Comparison of ENCODE assay signal across 25 cellular contexts in the genomic region with DNA sequence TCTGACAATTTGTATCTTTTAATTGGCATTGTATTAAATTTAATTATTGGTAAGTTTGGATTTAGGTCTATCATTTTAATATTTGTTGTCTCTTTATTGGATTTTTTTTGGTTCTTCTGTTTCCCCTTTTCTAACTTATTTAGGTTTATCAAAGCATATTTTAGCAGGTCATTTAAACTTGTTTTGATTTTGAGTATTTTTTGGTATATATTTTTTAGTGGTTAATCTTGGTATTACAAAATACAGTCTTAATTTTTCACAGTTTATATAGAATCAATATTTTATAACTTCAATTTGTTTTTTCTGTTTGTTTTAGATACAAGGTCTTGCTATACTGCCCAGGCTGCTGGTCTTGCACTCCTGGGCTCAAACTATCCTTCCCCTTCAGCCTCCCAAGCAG. TPM values are rescaled to one million over a fixed set of nuclear protein-coding genes. Genes with fewer than 3 reads are reported as not detected.
A peak's percentile ranks its signal among the peaks of the same experiment; 100 is the strongest.
DNase-seq lines count a peak whose midpoint lies in the region; ATAC-seq, FAIRE-seq and TF ChIP-seq lines count a peak whose summit lies in the region.
"Had no signal": no experiment of that assay in that cellular context is flagged by ENCODE, and none has a peak within 500 bp of the region (broad histone marks: within the 10 kb centered on the region; RNA-seq: fewer than 3 reads in every experiment).

No MANE protein-coding gene starts in this region.

- H3K4ac ChIP-seq in mesenchymal stem cell (ENCODE audit: low read depth in 1 of 2, low read length in 2 of 2): no peak overlapping the region

- no peak overlapping the region for H3K18ac ChIP-seq in mesenchymal stem cell (ENCODE audit: low read depth in 1 of 2, low read length in 2 of 2)

- H2AK5ac ChIP-seq in mesenchymal stem cell (ENCODE audit: low read length, severe bottlenecking): no peak overlapping the region

- no peak overlapping the region for H2BK120ac ChIP-seq in mesenchymal stem cell (ENCODE audit: low read depth, low read length)

- H3K9me3 ChIP-seq in mesenchymal stem cell (ENCODE audit: control insufficient read depth, low read length): peaks cover 30% of the 10 kb centered on the region
- H3K9me3 ChIP-seq: BE2C had no signal

- H2BK15ac ChIP-seq in mesenchymal stem cell (ENCODE audit: low read depth, poor library complexity, severe bottlenecking): no peak overlapping the region

- H3K27ac Mint-ChIP-seq in chondrocyte (ENCODE audit: unreplicated experiment) (no peak overlapping the region), progenitor cell of endocrine pancreas (no peak overlapping the region)
- H3K27ac Mint-ChIP-seq: CD4-positive, CD25-positive, alpha-beta regulatory T cell; CD8-positive, alpha-beta memory T cell; GM23338; IgD-negative memory B cell had no signal

- H3K79me1 ChIP-seq in mesenchymal stem cell (replicated peaks; ENCODE audit: low read length, poor library complexity, severe bottlenecking): no peaks in the 10 kb centered on the region

- H3K9me3 Mint-ChIP-seq in chondrocyte (ENCODE audit: low read depth) (peaks cover 31% of the 10 kb centered on the region), progenitor cell of endocrine pancreas (ENCODE audit: low read depth) (peaks cover 12% of the 10 kb centered on the region)

- no peak for ATAC-seq in HG02759 (IDR thresholded peaks at IDR 0.05; ENCODE audit: unreplicated experiment)
- ATAC-seq: GM23338, HepG2 had no signal

- no peaks in the 10 kb centered on the region for H3K4me1 Mint-ChIP-seq in chondrocyte (ENCODE audit: low read depth)
- no peaks in the 10 kb centered on the region for H3K4me1 Mint-ChIP-seq in progenitor cell of endocrine pancreas (ENCODE audit: low read depth)
- H3K4me1 Mint-ChIP-seq: GM23338, IgD-negative memory B cell had no signal

- no peaks in the 10 kb centered on the region for H3K36me3 ChIP-seq in mesenchymal stem cell (ENCODE audit: control insufficient read depth in 1 of 2, insufficient read depth in 2 of 2, low read depth in 1 of 2, low read length in 2 of 2)
- H3K36me3 ChIP-seq: BE2C had no signal

- no peak overlapping the region for H2BK12ac ChIP-seq in mesenchymal stem cell (ENCODE audit: low read length in 2 of 2)

- no peaks in the 10 kb centered on the region for H3K27me3 ChIP-seq in mesenchymal stem cell (ENCODE audit: control insufficient read depth in 1 of 2, insufficient read depth in 1 of 2, low read length in 2 of 2)
- H3K27me3 ChIP-seq: BE2C had no signal

- no peak overlapping the region for H3K9ac ChIP-seq in mesenchymal stem cell (ENCODE audit: low read length)

- H3K4me1 ChIP-seq in mesenchymal stem cell (ENCODE audit: control insufficient read depth, insufficient read depth, low read depth, low read length): no peaks in the 10 kb centered on the region
- H3K4me1 ChIP-seq: BE2C had no signal

- no peak overlapping the region for H2AFZ ChIP-seq in mesenchymal stem cell (ENCODE audit: low read depth, low read length)
- H2AFZ ChIP-seq: GM23338 had no signal

- peaks cover 5% of the 10 kb centered on the region for H3K36me3 Mint-ChIP-seq in chondrocyte (ENCODE audit: low read depth)
- peaks cover 2% of the 10 kb centered on the region for H3K36me3 Mint-ChIP-seq in progenitor cell of endocrine pancreas (ENCODE audit: insufficient read depth)
- H3K36me3 Mint-ChIP-seq: CD4-positive, CD25-positive, alpha-beta regulatory T cell; IgD-negative memory B cell had no signal

- H4K91ac ChIP-seq in mesenchymal stem cell (ENCODE audit: low read length): no peak overlapping the region

- no peak overlapping the region for H3K4me2 ChIP-seq in mesenchymal stem cell (ENCODE audit: low read length, poor library complexity, severe bottlenecking)
- H3K4me2 ChIP-seq: GM23338 had no signal

- H3K4me3 ChIP-seq in mesenchymal stem cell (ENCODE audit: insufficient read depth in 1 of 2, low read depth in 1 of 2, low read length in 2 of 2): no peak overlapping the region
- H3K4me3 ChIP-seq: GM23338 had no signal

- peak; percentile 12 for TF ChIP-seq CTCF in chondrocyte (IDR thresholded peaks at IDR 0.05)
- TF ChIP-seq CTCF in progenitor cell of endocrine pancreas (IDR thresholded peaks at IDR 0.05; ENCODE audit: unreplicated experiment): no peak

- H3K4me3 Mint-ChIP-seq in chondrocyte (ENCODE audit: unreplicated experiment) (no peak overlapping the region), progenitor cell of endocrine pancreas (ENCODE audit: low read depth) (no peak overlapping the region)
- H3K4me3 Mint-ChIP-seq: CD4-positive, CD25-positive, alpha-beta regulatory T cell; CD8-positive, alpha-beta memory T cell; GM23338; IgD-negative memory B cell had no signal

- H2BK5ac ChIP-seq in mesenchymal stem cell (ENCODE audit: low read depth, low read length, poor library complexity, severe bottlenecking): peak overlapping the region; percentile 19

- H4K8ac ChIP-seq in mesenchymal stem cell (ENCODE audit: low read length): no peak overlapping the region

- no peak overlapping the region for H3K27ac ChIP-seq in mesenchymal stem cell (ENCODE audit: low read length, poor library complexity, severe bottlenecking)

- DNase-seq in chondrocyte (ENCODE audit: low spot score): no peak
- DNase-seq in frontal cortex (ENCODE audit: low spot score in 2 of 2): no peak
- no peak for DNase-seq in mesenchymal stem cell
- DNase-seq in stimulated activated naive CD4-positive, alpha-beta T cell (lab: John Stamatoyannopoulos, UW): no peak
- no peak for DNase-seq in NAMALWA (ENCODE audit: low spot score)
- DNase-seq in progenitor cell of endocrine pancreas (ENCODE audit: low spot score, unreplicated experiment): no peak
- DNase-seq: ACHN; BE2C; C1 segment of cervical spinal cord; CD4-positive, CD25-positive, alpha-beta regulatory T cell; CD8-positive, alpha-beta memory T cell; COR-L47; DMS 273 treated with DMSO at 0.1 percent for 48 hours; DMS53; DND-41; EL; HCEC 1CT had no signal

- peaks cover 10% of the 10 kb centered on the region for H3K27me3 Mint-ChIP-seq in chondrocyte (ENCODE audit: low read depth)
- peaks cover 11% of the 10 kb centered on the region for H3K27me3 Mint-ChIP-seq in progenitor cell of endocrine pancreas

- peak; percentile 42 for FAIRE-seq in frontal cortex (lab: Jason Lieb, UNC)
- FAIRE-seq: A204.1, GM12891, GM19239, H54, HepG2 had no signal

- no peak overlapping the region for H3K14ac ChIP-seq in mesenchymal stem cell (ENCODE audit: low read length in 2 of 2)

- H3K23ac ChIP-seq in mesenchymal stem cell (ENCODE audit: low read length in 2 of 2): no peak overlapping the region

RNA-seq across cellular contexts. Expression of a gene that starts 15.5 kb away (rescaled TPM):
- total RNA-seq in chondrocyte (1.7 to 4.7 TPM (median 3.5 TPM) in 3 replicates), frontal cortex (4.5 TPM), progenitor cell of endocrine pancreas (4.0 and 6.6 TPM in 2 replicates)
- polyA plus RNA-seq in mesenchymal stem cell (2013, experiment 1 of 2): 0.57 TPM
- 0.89 TPM for polyA plus RNA-seq in mesenchymal stem cell (2013, experiment 2 of 2)
- total RNA-seq: CD4-positive, CD25-positive, alpha-beta regulatory T cell had no signal
- polyA plus RNA-seq: CD8-positive, alpha-beta memory T cell; GM23338 had no signal
